Comparison of ENCODE assay signal across 1 cellular context in the genomic region with DNA sequence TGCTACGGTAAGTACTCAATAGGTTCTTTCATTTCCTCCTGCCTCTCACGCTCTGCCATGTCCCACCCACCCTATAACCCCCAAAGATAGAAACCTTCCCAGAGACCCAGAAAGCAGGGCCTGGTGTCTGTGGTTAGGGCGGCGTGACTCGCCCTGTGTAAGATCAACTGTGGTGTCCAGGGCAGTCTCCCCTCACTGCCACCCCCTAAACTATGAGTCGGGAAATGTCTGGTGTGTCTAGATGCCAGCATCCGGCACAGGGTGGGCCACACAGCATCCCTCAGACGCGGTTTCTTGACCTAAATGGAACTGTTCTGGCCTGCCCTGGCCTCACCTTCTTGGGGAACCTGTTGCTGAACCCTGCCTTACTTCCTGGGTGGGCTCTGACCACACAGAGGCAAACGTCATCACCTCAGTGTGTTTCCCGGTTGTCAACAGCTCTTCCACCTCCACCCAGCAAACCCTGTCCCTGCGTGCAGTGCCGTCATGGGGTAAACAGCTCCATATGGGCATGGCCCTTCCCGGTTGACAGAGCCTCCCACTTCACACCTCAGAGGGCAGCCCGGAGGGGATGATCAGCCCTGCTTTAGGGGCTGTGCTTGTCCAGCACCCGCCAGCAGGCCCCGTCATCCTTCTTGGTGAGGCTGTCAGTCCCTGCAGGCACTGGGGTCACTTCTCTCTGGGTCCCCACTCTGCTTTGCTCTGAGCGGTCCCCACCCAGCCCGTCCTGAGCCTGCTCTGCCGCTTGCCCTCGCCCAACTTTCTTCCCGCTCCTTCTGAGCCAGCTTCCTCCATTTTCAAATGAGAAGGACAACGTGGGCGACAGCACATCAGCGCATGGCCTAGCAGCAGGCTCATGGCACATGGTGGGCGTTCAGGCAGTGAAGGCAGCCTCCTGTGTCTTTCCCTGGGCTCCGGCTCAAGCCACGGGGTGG.
A peak's percentile ranks its signal among the peaks of the same experiment; 100 is the strongest.
TF ChIP-seq lines count a peak whose summit lies in the region.

No MANE protein-coding gene starts in this region.

TF ChIP-seq in K562, 482 proteins besides CTCF, POLR2A, EP300 and RAD21:
- TF ChIP-seq NRF1 (conservative IDR thresholded peaks at IDR 0.05 in 1 of 2, IDR thresholded peaks at IDR 0.05 in 1 of 2) (no peak), ZNF699 (CRISPR knock-in tag; IDR thresholded peaks at IDR 0.05; ENCODE audit: insufficient replicate concordance) (no peak), BACH1 (tag; IDR thresholded peaks at IDR 0.05) (no peak), BHLHE40 (IDR thresholded peaks at IDR 0.05; ENCODE audit: low read length) (no peak), RBM22 (IDR thresholded peaks at IDR 0.05; ENCODE audit: low read depth, low read length, poor library complexity, severe bottlenecking) (no peak), ZNF121 (CRISPR knock-in tag; conservative IDR thresholded peaks at IDR 0.05) (no peak), HIVEP1 (CRISPR knock-in tag; IDR thresholded peaks at IDR 0.05) (no peak), POLR2H (tag; IDR thresholded peaks at IDR 0.05; ENCODE audit: low read depth) (no peak), SREBF2 (CRISPR knock-in tag; IDR thresholded peaks at IDR 0.05) (no peak), ZNF232 (CRISPR knock-in tag; IDR thresholded peaks at IDR 0.05) (no peak)
- TF ChIP-seq, protein P1, sequence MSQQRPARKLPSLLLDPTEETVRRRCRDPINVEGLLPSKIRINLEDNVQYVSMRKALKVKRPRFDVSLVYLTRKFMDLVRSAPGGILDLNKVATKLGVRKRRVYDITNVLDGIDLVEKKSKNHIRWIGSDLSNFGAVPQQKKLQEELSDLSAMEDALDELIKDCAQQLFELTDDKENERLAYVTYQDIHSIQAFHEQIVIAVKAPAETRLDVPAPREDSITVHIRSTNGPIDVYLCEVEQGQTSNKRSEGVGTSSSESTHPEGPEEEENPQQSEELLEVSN (IDR thresholded peaks at IDR 0.05; ENCODE audit: borderline replicate concordance in 1 of 2, extremely low read depth in 1 of 2, insufficient read depth in 1 of 2, insufficient read length in 1 of 2, low read depth in 1 of 2, low read length in 1 of 2, poor library complexity in 1 of 2, severe bottlenecking in 1 of 2) = peak in 1 of 2 experiments; percentile 53
- TF ChIP-seq, protein P2, sequence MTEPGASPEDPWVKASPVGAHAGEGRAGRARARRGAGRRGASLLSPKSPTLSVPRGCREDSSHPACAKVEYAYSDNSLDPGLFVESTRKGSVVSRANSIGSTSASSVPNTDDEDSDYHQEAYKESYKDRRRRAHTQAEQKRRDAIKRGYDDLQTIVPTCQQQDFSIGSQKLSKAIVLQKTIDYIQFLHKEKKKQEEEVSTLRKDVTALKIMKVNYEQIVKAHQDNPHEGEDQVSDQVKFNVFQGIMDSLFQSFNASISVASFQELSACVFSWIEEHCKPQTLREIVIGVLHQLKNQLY (CRISPR knock-in tag; conservative IDR thresholded peaks at IDR 0.05) = no peak
- TF ChIP-seq, protein P3, sequence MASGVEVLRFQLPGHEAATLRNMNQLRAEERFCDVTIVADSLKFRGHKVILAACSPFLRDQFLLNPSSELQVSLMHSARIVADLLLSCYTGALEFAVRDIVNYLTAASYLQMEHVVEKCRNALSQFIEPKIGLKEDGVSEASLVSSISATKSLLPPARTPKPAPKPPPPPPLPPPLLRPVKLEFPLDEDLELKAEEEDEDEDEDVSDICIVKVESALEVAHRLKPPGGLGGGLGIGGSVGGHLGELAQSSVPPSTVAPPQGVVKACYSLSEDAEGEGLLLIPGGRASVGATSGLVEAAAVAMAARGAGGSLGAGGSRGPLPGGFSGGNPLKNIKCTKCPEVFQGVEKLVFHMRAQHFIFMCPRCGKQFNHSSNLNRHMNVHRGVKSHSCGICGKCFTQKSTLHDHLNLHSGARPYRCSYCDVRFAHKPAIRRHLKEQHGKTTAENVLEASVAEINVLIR (CRISPR knock-in tag; IDR thresholded peaks at IDR 0.05) = no peak
- TF ChIP-seq, protein P4, sequence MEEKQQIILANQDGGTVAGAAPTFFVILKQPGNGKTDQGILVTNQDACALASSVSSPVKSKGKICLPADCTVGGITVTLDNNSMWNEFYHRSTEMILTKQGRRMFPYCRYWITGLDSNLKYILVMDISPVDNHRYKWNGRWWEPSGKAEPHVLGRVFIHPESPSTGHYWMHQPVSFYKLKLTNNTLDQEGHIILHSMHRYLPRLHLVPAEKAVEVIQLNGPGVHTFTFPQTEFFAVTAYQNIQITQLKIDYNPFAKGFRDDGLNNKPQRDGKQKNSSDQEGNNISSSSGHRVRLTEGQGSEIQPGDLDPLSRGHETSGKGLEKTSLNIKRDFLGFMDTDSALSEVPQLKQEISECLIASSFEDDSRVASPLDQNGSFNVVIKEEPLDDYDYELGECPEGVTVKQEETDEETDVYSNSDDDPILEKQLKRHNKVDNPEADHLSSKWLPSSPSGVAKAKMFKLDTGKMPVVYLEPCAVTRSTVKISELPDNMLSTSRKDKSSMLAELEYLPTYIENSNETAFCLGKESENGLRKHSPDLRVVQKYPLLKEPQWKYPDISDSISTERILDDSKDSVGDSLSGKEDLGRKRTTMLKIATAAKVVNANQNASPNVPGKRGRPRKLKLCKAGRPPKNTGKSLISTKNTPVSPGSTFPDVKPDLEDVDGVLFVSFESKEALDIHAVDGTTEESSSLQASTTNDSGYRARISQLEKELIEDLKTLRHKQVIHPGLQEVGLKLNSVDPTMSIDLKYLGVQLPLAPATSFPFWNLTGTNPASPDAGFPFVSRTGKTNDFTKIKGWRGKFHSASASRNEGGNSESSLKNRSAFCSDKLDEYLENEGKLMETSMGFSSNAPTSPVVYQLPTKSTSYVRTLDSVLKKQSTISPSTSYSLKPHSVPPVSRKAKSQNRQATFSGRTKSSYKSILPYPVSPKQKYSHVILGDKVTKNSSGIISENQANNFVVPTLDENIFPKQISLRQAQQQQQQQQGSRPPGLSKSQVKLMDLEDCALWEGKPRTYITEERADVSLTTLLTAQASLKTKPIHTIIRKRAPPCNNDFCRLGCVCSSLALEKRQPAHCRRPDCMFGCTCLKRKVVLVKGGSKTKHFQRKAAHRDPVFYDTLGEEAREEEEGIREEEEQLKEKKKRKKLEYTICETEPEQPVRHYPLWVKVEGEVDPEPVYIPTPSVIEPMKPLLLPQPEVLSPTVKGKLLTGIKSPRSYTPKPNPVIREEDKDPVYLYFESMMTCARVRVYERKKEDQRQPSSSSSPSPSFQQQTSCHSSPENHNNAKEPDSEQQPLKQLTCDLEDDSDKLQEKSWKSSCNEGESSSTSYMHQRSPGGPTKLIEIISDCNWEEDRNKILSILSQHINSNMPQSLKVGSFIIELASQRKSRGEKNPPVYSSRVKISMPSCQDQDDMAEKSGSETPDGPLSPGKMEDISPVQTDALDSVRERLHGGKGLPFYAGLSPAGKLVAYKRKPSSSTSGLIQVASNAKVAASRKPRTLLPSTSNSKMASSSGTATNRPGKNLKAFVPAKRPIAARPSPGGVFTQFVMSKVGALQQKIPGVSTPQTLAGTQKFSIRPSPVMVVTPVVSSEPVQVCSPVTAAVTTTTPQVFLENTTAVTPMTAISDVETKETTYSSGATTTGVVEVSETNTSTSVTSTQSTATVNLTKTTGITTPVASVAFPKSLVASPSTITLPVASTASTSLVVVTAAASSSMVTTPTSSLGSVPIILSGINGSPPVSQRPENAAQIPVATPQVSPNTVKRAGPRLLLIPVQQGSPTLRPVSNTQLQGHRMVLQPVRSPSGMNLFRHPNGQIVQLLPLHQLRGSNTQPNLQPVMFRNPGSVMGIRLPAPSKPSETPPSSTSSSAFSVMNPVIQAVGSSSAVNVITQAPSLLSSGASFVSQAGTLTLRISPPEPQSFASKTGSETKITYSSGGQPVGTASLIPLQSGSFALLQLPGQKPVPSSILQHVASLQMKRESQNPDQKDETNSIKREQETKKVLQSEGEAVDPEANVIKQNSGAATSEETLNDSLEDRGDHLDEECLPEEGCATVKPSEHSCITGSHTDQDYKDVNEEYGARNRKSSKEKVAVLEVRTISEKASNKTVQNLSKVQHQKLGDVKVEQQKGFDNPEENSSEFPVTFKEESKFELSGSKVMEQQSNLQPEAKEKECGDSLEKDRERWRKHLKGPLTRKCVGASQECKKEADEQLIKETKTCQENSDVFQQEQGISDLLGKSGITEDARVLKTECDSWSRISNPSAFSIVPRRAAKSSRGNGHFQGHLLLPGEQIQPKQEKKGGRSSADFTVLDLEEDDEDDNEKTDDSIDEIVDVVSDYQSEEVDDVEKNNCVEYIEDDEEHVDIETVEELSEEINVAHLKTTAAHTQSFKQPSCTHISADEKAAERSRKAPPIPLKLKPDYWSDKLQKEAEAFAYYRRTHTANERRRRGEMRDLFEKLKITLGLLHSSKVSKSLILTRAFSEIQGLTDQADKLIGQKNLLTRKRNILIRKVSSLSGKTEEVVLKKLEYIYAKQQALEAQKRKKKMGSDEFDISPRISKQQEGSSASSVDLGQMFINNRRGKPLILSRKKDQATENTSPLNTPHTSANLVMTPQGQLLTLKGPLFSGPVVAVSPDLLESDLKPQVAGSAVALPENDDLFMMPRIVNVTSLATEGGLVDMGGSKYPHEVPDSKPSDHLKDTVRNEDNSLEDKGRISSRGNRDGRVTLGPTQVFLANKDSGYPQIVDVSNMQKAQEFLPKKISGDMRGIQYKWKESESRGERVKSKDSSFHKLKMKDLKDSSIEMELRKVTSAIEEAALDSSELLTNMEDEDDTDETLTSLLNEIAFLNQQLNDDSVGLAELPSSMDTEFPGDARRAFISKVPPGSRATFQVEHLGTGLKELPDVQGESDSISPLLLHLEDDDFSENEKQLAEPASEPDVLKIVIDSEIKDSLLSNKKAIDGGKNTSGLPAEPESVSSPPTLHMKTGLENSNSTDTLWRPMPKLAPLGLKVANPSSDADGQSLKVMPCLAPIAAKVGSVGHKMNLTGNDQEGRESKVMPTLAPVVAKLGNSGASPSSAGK (IDR thresholded peaks at IDR 0.05) = peak; percentile 21; the same call in 1 of the 2 replicates
